1 cellular context compared by ENCODE assay signal in genomic region chr16:4217246-4218131, GRCh38.
TF ChIP-seq lines count a peak whose summit lies in the region.

No MANE protein-coding gene starts in this region.

TF ChIP-seq in HepG2, 621 proteins besides CTCF, POLR2A, EP300 and RAD21 (continued from another document):
- TF ChIP-seq ZNF652 (CRISPR knock-in tag; IDR thresholded peaks at IDR 0.05; ENCODE audit: borderline replicate concordance, low read depth): peak; percentile 48; the same call in 1 of the 2 replicates
